18 cellular contexts compared by ENCODE assay signal in the genomic region with DNA sequence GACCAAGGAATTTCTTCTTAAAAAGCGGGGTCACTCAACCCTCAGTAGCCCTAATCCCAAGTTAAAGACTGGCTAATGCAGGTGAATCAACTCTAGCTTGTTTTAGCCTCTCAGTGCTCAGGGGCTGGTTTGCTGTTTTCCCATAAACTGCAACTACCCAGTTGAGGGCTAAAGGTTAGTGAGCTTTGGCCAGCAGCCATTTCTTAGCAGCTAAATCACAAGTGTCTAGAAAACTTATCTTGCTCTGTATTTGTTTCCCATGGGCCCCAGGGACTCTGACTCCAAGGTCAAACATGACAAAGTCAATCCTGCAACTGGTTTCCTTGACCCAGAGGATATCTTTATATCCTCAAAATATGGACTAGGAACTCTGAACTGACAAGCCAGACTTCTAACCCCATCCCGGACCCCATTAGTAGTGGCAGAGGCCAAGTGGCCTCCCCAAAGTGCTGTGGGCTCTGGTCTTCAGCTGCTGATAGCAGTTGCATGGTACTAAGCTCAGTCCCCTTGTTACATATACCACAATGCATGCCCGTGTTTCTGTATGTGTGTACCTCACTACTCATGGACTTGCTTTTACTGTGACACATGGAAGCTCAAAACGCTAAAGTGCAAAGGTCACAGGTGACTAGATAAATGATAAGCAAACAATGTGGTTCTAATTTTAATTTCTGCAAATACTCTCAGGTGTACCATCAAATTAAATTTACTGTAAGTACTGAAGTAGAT.
DNase-seq lines count a peak whose midpoint lies in the region; ATAC-seq, FAIRE-seq and TF ChIP-seq lines count a peak whose summit lies in the region.
"Had no signal": no experiment of that assay in that cellular context is flagged by ENCODE, and none has a peak within 500 bp of the region (broad histone marks: within the 10 kb centered on the region; RNA-seq: fewer than 3 reads in every experiment).

No MANE protein-coding gene starts in this region.

- no peak for TF ChIP-seq CTCF in A549 (IDR thresholded peaks at IDR 0.05)
- TF ChIP-seq CTCF in kidney (IDR thresholded peaks at IDR 0.05; ENCODE audit: borderline replicate concordance, extremely low read depth, insufficient read depth) = no peak
- TF ChIP-seq CTCF in smooth muscle cell (IDR thresholded peaks at IDR 0.05; ENCODE audit: borderline replicate concordance, insufficient read depth, poor library complexity, severe bottlenecking) = no peak

- H3K27ac ChIP-seq in A549 (peak overlapping the region in 1 of 2 experiments; percentile 53; a peak in 1 of 6 replicates), kidney (ENCODE audit: low read depth in 2 of 2, low read length in 2 of 2) (peak overlapping the region; percentile 20 to 44), smooth muscle cell (ENCODE audit: low read depth) (no peak overlapping the region)
- H3K27ac ChIP-seq: WERI-Rb-1 had no signal

- H3K9me3 ChIP-seq in A549 = no peaks in the 10 kb centered on the region
- H3K9me3 ChIP-seq in kidney (ENCODE audit: control insufficient read depth in 1 of 2, low read length in 2 of 2) = no peaks in the 10 kb centered on the region
- H3K9me3 ChIP-seq in smooth muscle cell (replicated peaks; ENCODE audit: low read depth) = no peaks in the 10 kb centered on the region

- H2AFZ ChIP-seq in smooth muscle cell (ENCODE audit: low read depth) = no peak overlapping the region

- no peak overlapping the region for H3K4me3 ChIP-seq in A549
- no peak overlapping the region for H3K4me3 ChIP-seq in kidney (ENCODE audit: low read length in 2 of 2)
- H3K4me3 ChIP-seq in smooth muscle cell = no peak overlapping the region

- TF ChIP-seq RAD21 in A549 (conservative IDR thresholded peaks at IDR 0.05 in 1 of 2, IDR thresholded peaks at IDR 0.05 in 1 of 2) = no peak

- ATAC-seq in A549 (no peak), GM21529 (IDR thresholded peaks at IDR 0.05; ENCODE audit: unreplicated experiment) (no peak)
- ATAC-seq: stimulated activated naive CD8-positive, alpha-beta T cell treated with anti-CD3 and anti-CD28 coated beads, Interleukin-15, amount 100 ng/mL, for 72 hours had no signal

- CTCF ChIA-PET in A549 (lab: Yijun Ruan, JAX) = interaction anchor here (1.0 to 2.0 kb wide), 2 partner anchors 9 to 29 kb away, joined by 6 to 7 read pairs; no protein-coding TSS in a partner anchor

- H3K9ac ChIP-seq in kidney (ENCODE audit: low read length in 2 of 2) = no peak overlapping the region
- H3K9ac ChIP-seq in smooth muscle cell (ENCODE audit: low read depth) = no peak overlapping the region

- no peaks in the 10 kb centered on the region for H3F3A ChIP-seq in smooth muscle cell (ENCODE audit: low read depth)

- no peak for TF ChIP-seq POLR2A in A549 (IDR thresholded peaks at IDR 0.05; ENCODE audit: low read length)

- H3K27me3 ChIP-seq in smooth muscle cell (ENCODE audit: low read depth) = no peaks in the 10 kb centered on the region

- WGBS in A549 (ENCODE audit: missing lambda C conversion rate) = 33% methylated on average over 4 of the region's 4 CpGs
- WGBS in smooth muscle cell (ENCODE audit: low lambda C conversion rate) = 90% methylated on average over 4 of the region's 4 CpGs

- no peak for TF ChIP-seq EP300 in A549 (IDR thresholded peaks at IDR 0.05)

- H3K4me2 ChIP-seq in A549 = peak overlapping the region; percentile 46
- H3K4me2 ChIP-seq in smooth muscle cell = no peak overlapping the region

- no peaks in the 10 kb centered on the region for H3K79me2 ChIP-seq in smooth muscle cell (ENCODE audit: low read depth)

- intact Hi-C loops in kidney (cut with DNase I) = no loop called here

- POLR2A ChIA-PET in A549 (lab: Yijun Ruan, JAX) = interaction anchor here (0.5 kb wide), 1 partner anchor 18 kb away, joined by 3 read pairs; no protein-coding TSS in a partner anchor

- FAIRE-seq in A549 (lab: Jason Lieb, UNC) = no peak
- FAIRE-seq in kidney (lab: Jason Lieb, UNC) = peak; percentile 76

- H3K36me3 ChIP-seq in kidney (ENCODE audit: control insufficient read depth in 1 of 2, insufficient read depth in 2 of 2, low read length in 2 of 2) (no peaks in the 10 kb centered on the region), smooth muscle cell (ENCODE audit: low read depth) (no peaks in the 10 kb centered on the region)
- H3K36me3 ChIP-seq: WERI-Rb-1 had no signal

- DNase-seq in A549 (ENCODE audit: low read depth in 1 of 2, low spot score in 1 of 2) (no peak), brain pericyte (ENCODE audit: low read depth, low spot score) (peak; percentile 13), kidney (no peak), pulmonary artery endothelial cell (ENCODE audit: low read depth, low spot score) (peak; percentile 44), NCI-H446 treated with DMSO at 0.1 percent for 48 hours (lab: John Stamatoyannopoulos, UW) (no peak), CD1c-positive myeloid dendritic cell (ENCODE audit: extremely low spot score) (no peak), smooth muscle cell (lab: John Stamatoyannopoulos, UW; ENCODE audit: unreplicated experiment) (no peak)
- DNase-seq: ACHN; activated CD8-positive, alpha-beta memory T cell treated with anti-CD3 and anti-CD28 coated beads for 24 hours; amniotic stem cell; mesendoderm; NCI-H187; NCI-H510A treated with DMSO at 0.1 percent for 48 hours; nucleus accumbens; PC-3; stimulated activated naive CD8-positive, alpha-beta T cell treated with anti-CD3 and anti-CD28 coated beads, Interleukin-15, amount 100 ng/mL, for 72 hours; WERI-Rb-1 had no signal

- H3K4me1 ChIP-seq in A549 (peaks cover 21% of the 10 kb centered on the region), kidney (ENCODE audit: control insufficient read depth in 1 of 2, insufficient read depth in 1 of 2, low read depth in 1 of 2, low read length in 2 of 2) (peaks cover 9 to 17% of the 10 kb centered on the region in 2 donors), smooth muscle cell (ENCODE audit: low read depth) (no peaks in the 10 kb centered on the region)

- no peaks in the 10 kb centered on the region for H4K20me1 ChIP-seq in smooth muscle cell (ENCODE audit: low read depth)

TF ChIP-seq in A549, 52 proteins besides CTCF, POLR2A, EP300 and RAD21:
- TF ChIP-seq MAX (IDR thresholded peaks at IDR 0.05) (no peak), NPAS2 (CRISPR knock-in tag; IDR thresholded peaks at IDR 0.05; ENCODE audit: borderline replicate concordance) (no peak), TFCP2L1 (CRISPR knock-in tag; IDR thresholded peaks at IDR 0.05) (no peak), HOXB13 (CRISPR knock-in tag; IDR thresholded peaks at IDR 0.05; ENCODE audit: low read depth) (no peak), TP53 (CRISPR knock-in tag; IDR thresholded peaks at IDR 0.05) (no peak), NR3C1 (IDR thresholded peaks at IDR 0.05) (no peak), CHD2 (IDR thresholded peaks at IDR 0.05; ENCODE audit: low read length, partially characterized antibody) (no peak), CEBPB (IDR thresholded peaks at IDR 0.05) (no peak), FOSL2 (IDR thresholded peaks at IDR 0.05) (no peak), FOSL2 (CRISPR knock-in tag; IDR thresholded peaks at IDR 0.05) (no peak), KDM5A (IDR thresholded peaks at IDR 0.05) (no peak)
- TF ChIP-seq, protein P1, sequence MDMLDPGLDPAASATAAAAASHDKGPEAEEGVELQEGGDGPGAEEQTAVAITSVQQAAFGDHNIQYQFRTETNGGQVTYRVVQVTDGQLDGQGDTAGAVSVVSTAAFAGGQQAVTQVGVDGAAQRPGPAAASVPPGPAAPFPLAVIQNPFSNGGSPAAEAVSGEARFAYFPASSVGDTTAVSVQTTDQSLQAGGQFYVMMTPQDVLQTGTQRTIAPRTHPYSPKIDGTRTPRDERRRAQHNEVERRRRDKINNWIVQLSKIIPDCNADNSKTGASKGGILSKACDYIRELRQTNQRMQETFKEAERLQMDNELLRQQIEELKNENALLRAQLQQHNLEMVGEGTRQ (IDR thresholded peaks at IDR 0.05) = no peak
- TF ChIP-seq, protein P2, sequence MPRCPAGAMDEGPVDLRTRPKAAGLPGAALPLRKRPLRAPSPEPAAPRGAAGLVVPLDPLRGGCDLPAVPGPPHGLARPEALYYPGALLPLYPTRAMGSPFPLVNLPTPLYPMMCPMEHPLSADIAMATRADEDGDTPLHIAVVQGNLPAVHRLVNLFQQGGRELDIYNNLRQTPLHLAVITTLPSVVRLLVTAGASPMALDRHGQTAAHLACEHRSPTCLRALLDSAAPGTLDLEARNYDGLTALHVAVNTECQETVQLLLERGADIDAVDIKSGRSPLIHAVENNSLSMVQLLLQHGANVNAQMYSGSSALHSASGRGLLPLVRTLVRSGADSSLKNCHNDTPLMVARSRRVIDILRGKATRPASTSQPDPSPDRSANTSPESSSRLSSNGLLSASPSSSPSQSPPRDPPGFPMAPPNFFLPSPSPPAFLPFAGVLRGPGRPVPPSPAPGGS (IDR thresholded peaks at IDR 0.05) = no peak

Comparison
In these comparisons a context has a peak if more than half of its experiments do, and no peak if none do; other contexts are left out.
1. DNase-seq: peak in brain pericyte (single experiment) and pulmonary artery endothelial cell (single experiment); none in A549 (0 of 2), kidney (single experiment), NCI-H446 treated with DMSO at 0.1 percent for 48 hours (single experiment), CD1c-positive myeloid dendritic cell (single experiment) and smooth muscle cell (single experiment).